Comparison of ENCODE assay signal across 17 cellular contexts in the genomic region with DNA sequence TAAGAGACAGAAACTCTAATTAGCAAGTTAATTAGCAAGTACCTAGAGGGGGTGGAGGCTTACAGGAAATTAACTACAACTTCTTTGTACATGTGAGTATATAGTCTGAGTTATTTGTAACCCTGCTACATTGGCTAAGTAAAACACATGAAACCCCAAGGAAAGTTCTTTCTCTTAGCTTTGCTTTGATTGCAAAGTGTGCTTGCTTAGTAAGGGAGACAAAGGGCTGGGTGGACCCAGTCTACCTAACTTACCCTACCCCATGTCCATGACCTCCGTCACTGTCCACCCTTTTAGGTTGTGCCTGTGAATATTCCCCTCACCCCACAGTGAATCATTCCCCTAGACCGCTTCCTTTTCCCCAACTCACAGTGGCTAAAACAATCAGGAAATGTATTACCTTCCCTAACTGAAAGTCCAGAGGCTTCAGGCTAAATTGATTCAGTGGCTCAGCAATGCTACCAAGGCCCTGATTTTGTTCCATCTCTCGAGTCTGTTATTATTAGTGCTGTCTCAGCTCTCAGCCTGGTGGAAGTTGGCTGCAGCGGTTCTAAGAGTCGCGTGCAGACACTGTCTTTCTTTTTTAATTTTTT. TPM values are rescaled to one million over a fixed set of nuclear protein-coding genes. Genes with fewer than 3 reads are reported as not detected.
A peak's percentile ranks its signal among the peaks of the same experiment; 100 is the strongest.
DNase-seq lines count a peak whose midpoint lies in the region; ATAC-seq and TF ChIP-seq lines count a peak whose summit lies in the region.
"Had no signal": no experiment of that assay in that cellular context is flagged by ENCODE, and none has a peak within 500 bp of the region (broad histone marks: within the 10 kb centered on the region; RNA-seq: fewer than 3 reads in every experiment).

No MANE protein-coding gene starts in this region.

- peaks cover 22% of the 10 kb centered on the region for H3K27me3 Mint-ChIP-seq in activated T-helper 17 cell treated with anti-CD3 and anti-CD28 coated beads, Interleukin-2, amount 50 U/mL, for 72 hours
- H3K27me3 Mint-ChIP-seq in progenitor cell of endocrine pancreas: peaks cover 7% of the 10 kb centered on the region

- H3K9me3 Mint-ChIP-seq in activated T-helper 17 cell treated with anti-CD3 and anti-CD28 coated beads, Interleukin-2, amount 50 U/mL, for 72 hours: no peaks in the 10 kb centered on the region
- H3K9me3 Mint-ChIP-seq in progenitor cell of endocrine pancreas (ENCODE audit: low read depth): no peaks in the 10 kb centered on the region

- no peaks in the 10 kb centered on the region for H3K36me3 Mint-ChIP-seq in activated T-helper 17 cell treated with anti-CD3 and anti-CD28 coated beads, Interleukin-2, amount 50 U/mL, for 72 hours (ENCODE audit: low read depth)
- no peaks in the 10 kb centered on the region for H3K36me3 Mint-ChIP-seq in progenitor cell of endocrine pancreas (ENCODE audit: insufficient read depth)

- no peak for TF ChIP-seq CTCF in progenitor cell of endocrine pancreas (IDR thresholded peaks at IDR 0.05; ENCODE audit: unreplicated experiment)

- no peaks in the 10 kb centered on the region for H3K4me1 Mint-ChIP-seq in activated T-helper 17 cell treated with anti-CD3 and anti-CD28 coated beads, Interleukin-2, amount 50 U/mL, for 72 hours
- no peaks in the 10 kb centered on the region for H3K4me1 Mint-ChIP-seq in progenitor cell of endocrine pancreas (ENCODE audit: low read depth)
- H3K4me1 Mint-ChIP-seq: T-helper 17 cell had no signal

- ATAC-seq in activated T-helper 17 cell treated with anti-CD3 and anti-CD28 coated beads, Interleukin-2, amount 50 U/mL, for 72 hours (replicated peaks): peak; percentile 32
- no peak for ATAC-seq in HG02588 (IDR thresholded peaks at IDR 0.05; ENCODE audit: unreplicated experiment)
- ATAC-seq: T-helper 17 cell had no signal

- H3K4me3 Mint-ChIP-seq in activated T-helper 17 cell treated with anti-CD3 and anti-CD28 coated beads, Interleukin-2, amount 50 U/mL, for 72 hours: no peak overlapping the region
- no peak overlapping the region for H3K4me3 Mint-ChIP-seq in progenitor cell of endocrine pancreas (ENCODE audit: low read depth)
- H3K4me3 Mint-ChIP-seq: T-helper 17 cell had no signal

- DNase-seq in A172 (ENCODE audit: low spot score): peak; percentile 70
- peak; percentile 59 for DNase-seq in HPDE6-E6E7 (ENCODE audit: extremely low spot score)
- DNase-seq in fibroblast of peridontal ligament (ENCODE audit: extremely low read depth): peak; percentile 1
- DNase-seq in stimulated activated CD4-positive, alpha-beta T cell treated with anti-CD3 and anti-CD28 coated beads, Interleukin-15, amount 100 ng/mL, for 24 hours: no peak
- no peak for DNase-seq in SHP77 (lab: John Stamatoyannopoulos, UW)
- no peak for DNase-seq in progenitor cell of endocrine pancreas (ENCODE audit: low spot score, unreplicated experiment)
- DNase-seq: 8988T; activated CD4-positive, alpha-beta T cell treated with anti-CD3 and anti-CD28 coated beads for 48 hours; activated T-cell treated with anti-CD3 and anti-CD28 coated beads, Interleukin-2, amount 50 U/mL, for 1 hour; Calu3; NCI-H1105 treated with DMSO at 0.1 percent for 48 hours; NCI-H446; OCI-M1; small intestine; T-helper 17 cell had no signal

- no peak overlapping the region for H3K27ac Mint-ChIP-seq in activated T-helper 17 cell treated with anti-CD3 and anti-CD28 coated beads, Interleukin-2, amount 50 U/mL, for 72 hours
- no peak overlapping the region for H3K27ac Mint-ChIP-seq in progenitor cell of endocrine pancreas
- H3K27ac Mint-ChIP-seq: T-helper 17 cell had no signal

RNA-seq across cellular contexts. Expression of gene RYR3, which starts 31.1 kb away (rescaled TPM):
- total RNA-seq in A172 (2014; rRNA removed; shearing (Covaris generic)): not detected in 2 replicates
- total RNA-seq in activated T-helper 17 cell treated with anti-CD3 and anti-CD28 coated beads, Interleukin-2, amount 50 U/mL, for 72 hours: not detected
- total RNA-seq in progenitor cell of endocrine pancreas: 0.07 and 0.22 TPM in 2 replicates
- total RNA-seq: Calu3 had no signal

Comparison
In these comparisons a context has a peak if more than half of its experiments do, and no peak if none do; other contexts are left out.
1. DNase-seq: peak in A172 (single experiment), HPDE6-E6E7 (single experiment) and fibroblast of peridontal ligament (single experiment); none in stimulated activated CD4-positive, alpha-beta T cell treated with anti-CD3 and anti-CD28 coated beads, Interleukin-15, amount 100 ng/mL, for 24 hours (single experiment), SHP77 (0 of 2) and progenitor cell of endocrine pancreas (single experiment).